In genomic region chr12:62657363-62657632, GRCh38 we compare ENCODE assay signal across 1 cellular context.
TF ChIP-seq lines count a peak whose summit lies in the region.

No MANE protein-coding gene starts in this region.

TF ChIP-seq in GM23338, 12 proteins besides CTCF, POLR2A, EP300 and RAD21 (continued from another document):
- TF ChIP-seq ZNF462 (CRISPR knock-in tag; IDR thresholded peaks at IDR 0.05): no peak
- no peak for TF ChIP-seq ZNF331 (CRISPR knock-in tag; IDR thresholded peaks at IDR 0.05; ENCODE audit: low read depth)
- no peak for TF ChIP-seq EZH2phosphoT487 (IDR thresholded peaks at IDR 0.05; ENCODE audit: unreplicated experiment)
- no peak for TF ChIP-seq ETS1 (IDR thresholded peaks at IDR 0.05)
- TF ChIP-seq POLR2AphosphoS5 (IDR thresholded peaks at IDR 0.05; ENCODE audit: low read depth): no peak
- no peak for TF ChIP-seq JUNB (IDR thresholded peaks at IDR 0.05; ENCODE audit: unreplicated experiment)
- no peak for TF ChIP-seq ZNF114 (CRISPR knock-in tag; IDR thresholded peaks at IDR 0.05)
- no peak for TF ChIP-seq NANOG (IDR thresholded peaks at IDR 0.05; ENCODE audit: borderline replicate concordance)
